ENCODE assay signal across 1 cellular context in genomic region chr17:40949406-40949805, GRCh38.
TF ChIP-seq lines count a peak whose summit lies in the region.

No MANE protein-coding gene starts in this region.

TF ChIP-seq in HepG2, 621 proteins besides CTCF, POLR2A, EP300 and RAD21:
- TF ChIP-seq ZBTB20 (CRISPR knock-in tag; IDR thresholded peaks at IDR 0.05; ENCODE audit: borderline replicate concordance, low read depth), result no peak
- no peak for TF ChIP-seq CEBPB (IDR thresholded peaks at IDR 0.05; ENCODE audit: borderline replicate concordance, low read depth, low read length)
- no peak for TF ChIP-seq KAT2B (IDR thresholded peaks at IDR 0.05; ENCODE audit: borderline replicate concordance, low read depth, low read length)
- TF ChIP-seq SOX5 (CRISPR knock-in tag; IDR thresholded peaks at IDR 0.05; ENCODE audit: borderline replicate concordance), result peak; percentile 56; the same call in 1 of the 2 replicates
- TF ChIP-seq RNF219 (CRISPR knock-in tag; IDR thresholded peaks at IDR 0.05), result no peak
- peak; percentile 45; the same call in 1 of the 2 replicates for TF ChIP-seq BHLHE40 (IDR thresholded peaks at IDR 0.05; ENCODE audit: low read length)
- peak; percentile 30; the same call in 1 of the 2 replicates for TF ChIP-seq TFE3 (CRISPR knock-in tag; IDR thresholded peaks at IDR 0.05)
- no peak for TF ChIP-seq ISX (CRISPR knock-in tag; conservative IDR thresholded peaks at IDR 0.05)
- no peak for TF ChIP-seq FOXA1 (IDR thresholded peaks at IDR 0.05)
- peak; percentile 76 for TF ChIP-seq FOXA1 (CRISPR knock-in tag; IDR thresholded peaks at IDR 0.05)
- 0 out of 2 replicates have a peak, but pooled peaks have one; percentile 27 for TF ChIP-seq ZBTB38 (CRISPR knock-in tag; IDR thresholded peaks at IDR 0.05)
- peak; percentile 30 for TF ChIP-seq HNF4A (CRISPR knock-in tag; IDR thresholded peaks at IDR 0.05)
- peak; percentile 49; the same call in 1 of the 2 replicates for TF ChIP-seq ARID5B (CRISPR knock-in tag; IDR thresholded peaks at IDR 0.05)
- no peak for TF ChIP-seq ZNF629 (CRISPR knock-in tag; conservative IDR thresholded peaks at IDR 0.05)
- TF ChIP-seq GATAD2A (CRISPR knock-in tag; IDR thresholded peaks at IDR 0.05), result peak; percentile 37; the same call in 1 of the 2 replicates
- no peak for TF ChIP-seq ZNF329 (CRISPR knock-in tag; IDR thresholded peaks at IDR 0.05; ENCODE audit: low read depth)
- TF ChIP-seq SOX6 (IDR thresholded peaks at IDR 0.05), result no peak
- peak; percentile 72 for TF ChIP-seq SOX6 (CRISPR knock-in tag; IDR thresholded peaks at IDR 0.05)
- TF ChIP-seq MTF1 (CRISPR knock-in tag; IDR thresholded peaks at IDR 0.05), result no peak
- peak; percentile 69 for TF ChIP-seq FOXA3 (CRISPR knock-in tag; IDR thresholded peaks at IDR 0.05)
- 0 out of 2 replicates have a peak, but pooled peaks have one; percentile 43 for TF ChIP-seq ZNF292 (CRISPR knock-in tag; IDR thresholded peaks at IDR 0.05; ENCODE audit: borderline replicate concordance, low read depth)
- no peak for TF ChIP-seq ZNF414 (CRISPR knock-in tag; IDR thresholded peaks at IDR 0.05)
- TF ChIP-seq ESRRA (CRISPR knock-in tag; IDR thresholded peaks at IDR 0.05; ENCODE audit: low read depth), result no peak
- TF ChIP-seq SOX13 (IDR thresholded peaks at IDR 0.05), result no peak
- peak in 1 of 2 experiments; percentile 68; a peak in 2 of 4 replicates for TF ChIP-seq SOX13 (CRISPR knock-in tag; conservative IDR thresholded peaks at IDR 0.05 in 1 of 2, IDR thresholded peaks at IDR 0.05 in 1 of 2)
- no peak for TF ChIP-seq FOXP1 (IDR thresholded peaks at IDR 0.05)
- TF ChIP-seq FOXP1 (CRISPR knock-in tag; IDR thresholded peaks at IDR 0.05), result peak; percentile 71
- peak; percentile 70 for TF ChIP-seq FOXP4 (CRISPR knock-in tag; IDR thresholded peaks at IDR 0.05)
